ENCODE assay signal across 11 cellular contexts in genomic region chr14:76011959-76012802, GRCh38. TPM values are rescaled to one million over a fixed set of nuclear protein-coding genes. Genes with fewer than 3 reads are reported as not detected.
A peak's percentile ranks its signal among the peaks of the same experiment; 100 is the strongest.
DNase-seq lines count a peak whose midpoint lies in the region; ATAC-seq and TF ChIP-seq lines count a peak whose summit lies in the region.
"Had no signal": no experiment of that assay in that cellular context is flagged by ENCODE, and none has a peak within 500 bp of the region (broad histone marks: within the 10 kb centered on the region; RNA-seq: fewer than 3 reads in every experiment).

No MANE protein-coding gene starts in this region.

- BruUV-seq in mammary epithelial cell (replicated peaks; lab: Mats Ljungman, UMichigan), result no TSS peak

- H3K36me3 ChIP-seq in ovary, result no peaks in the 10 kb centered on the region
- peaks cover 0 to 11% of the 10 kb centered on the region in 2 donors for H3K36me3 ChIP-seq in vagina
- peaks cover 4% of the 10 kb centered on the region for H3K36me3 ChIP-seq in mammary epithelial cell (ENCODE audit: insufficient read depth, low read length)

- no peaks in the 10 kb centered on the region for H3K27me3 ChIP-seq in right cardiac atrium (ENCODE audit: control insufficient read depth, insufficient read depth)
- H3K27me3 ChIP-seq in ovary, result no peaks in the 10 kb centered on the region
- no peaks in the 10 kb centered on the region for H3K27me3 ChIP-seq in vagina
- no peaks in the 10 kb centered on the region for H3K27me3 ChIP-seq in mammary epithelial cell (ENCODE audit: insufficient read depth, low read length)

- ATAC-seq in Right ventricle myocardium inferior, result peak; percentile 67
- ATAC-seq in right cardiac atrium, result peak; percentile 80 to 82
- no peak for ATAC-seq in natural killer cell treated with Interleukin-12 subunit alpha and Interleukin-12 subunit beta and Interleukin-15 and Interleukin-18, amount 100 ng/mL, for 72 hours

- peak; percentile 88 for TF ChIP-seq EP300 in ovary (IDR thresholded peaks at IDR 0.05)

- no peaks in the 10 kb centered on the region for H3K79me2 ChIP-seq in mammary epithelial cell (ENCODE audit: insufficient read depth, low read length)

- intact Hi-C loops in Right ventricle myocardium inferior (cut with DNase I), result no loop called here
- intact Hi-C loops in cardiac septum (cut with DNase I), result no loop called here
- intact Hi-C loops in right cardiac atrium (cut with DNase I), result no loop called here
- intact Hi-C loops in ovary (cut with DNase I), result no loop called here
- intact Hi-C loops in vagina (cut with DNase I), result no loop called here
- intact Hi-C loops in mammary epithelial cell (cut with micrococcal nuclease), result no loop called here

- no peak for TF ChIP-seq CTCF in ovary (IDR thresholded peaks at IDR 0.05)
- TF ChIP-seq CTCF in vagina (IDR thresholded peaks at IDR 0.05), result no peak
- TF ChIP-seq CTCF in mammary epithelial cell (conservative IDR thresholded peaks at IDR 0.05 in 1 of 2, IDR thresholded peaks at IDR 0.05 in 1 of 2; ENCODE audit: extremely low read depth in 1 of 2, insufficient read depth in 1 of 2, low read depth in 1 of 2, low read length in 2 of 2), result no peak

- in situ Hi-C loops in mammary epithelial cell (cut with MboI; ENCODE audit: low sequenced_read_pairs in 2 of 2), result no loop called here

- H3K9me3 Mint-ChIP-seq in natural killer cell treated with Interleukin-12 subunit alpha and Interleukin-12 subunit beta and Interleukin-15 and Interleukin-18, amount 100 ng/mL, for 72 hours, result no peaks in the 10 kb centered on the region

- DNase-seq in Right ventricle myocardium inferior (ENCODE audit: missing footprints), result peak; percentile 41
- no peak for DNase-seq in cardiac septum (ENCODE audit: low spot score)
- DNase-seq in right cardiac atrium, result peak in 2 of 3 donors; percentile 44 to 69
- DNase-seq in ovary, result peak; percentile 41 to 61 (median 49)
- DNase-seq in vagina (ENCODE audit: extremely low spot score in 2 of 2), result no peak
- no peak for DNase-seq in activated naive CD4-positive, alpha-beta T cell treated with anti-CD3 and anti-CD28 coated beads, Interleukin-2, amount 50 U/mL, for 16 hours
- DNase-seq in mammary epithelial cell, result no peak
- no peak for DNase-seq in natural killer cell treated with Interleukin-12 subunit alpha and Interleukin-12 subunit beta and Interleukin-15 and Interleukin-18, amount 100 ng/mL, for 72 hours (ENCODE audit: low spot score)
- DNase-seq: activated effector memory CD4-positive, alpha-beta T cell treated with Interleukin-2 at 50 U/mL for 16 hours; midbrain had no signal

- TF ChIP-seq POLR2A in ovary (IDR thresholded peaks at IDR 0.05) (no peak), vagina (IDR thresholded peaks at IDR 0.05) (no peak)

- dilution Hi-C loops in mammary epithelial cell (cut with HindIII; ENCODE audit: low sequenced_read_pairs), result no loop called here

- H3K27me3 Mint-ChIP-seq in natural killer cell treated with Interleukin-12 subunit alpha and Interleukin-12 subunit beta and Interleukin-15 and Interleukin-18, amount 100 ng/mL, for 72 hours, result no peaks in the 10 kb centered on the region

- no peak overlapping the region for H3K4me2 ChIP-seq in mammary epithelial cell (ENCODE audit: insufficient read depth, low read depth, low read length)

- CTCF ChIA-PET in mammary epithelial cell (lab: Charles Lee; ENCODE audit: low non-redundant PET), result no interaction called here

- H3K9ac ChIP-seq in mammary epithelial cell (ENCODE audit: insufficient read depth, low read length), result no peak overlapping the region

- H3K4me1 ChIP-seq in right cardiac atrium (ENCODE audit: control insufficient read depth, insufficient read depth, low read length), result peaks cover 8% of the 10 kb centered on the region
- H3K4me1 ChIP-seq in ovary (ENCODE audit: insufficient read depth), result peaks cover 3% of the 10 kb centered on the region
- no peaks in the 10 kb centered on the region for H3K4me1 ChIP-seq in vagina
- no peaks in the 10 kb centered on the region for H3K4me1 ChIP-seq in mammary epithelial cell (ENCODE audit: insufficient read depth, low read length)

- H4K20me1 ChIP-seq in mammary epithelial cell (ENCODE audit: insufficient read depth, low read length), result no peaks in the 10 kb centered on the region

- WGBS in right cardiac atrium, result 49% methylated on average over 9 of the region's 9 CpGs
- 10 to 15% (median 13%) methylated on average over 9 of the region's 9 CpGs for WGBS in ovary, 3 donors
- WGBS in mammary epithelial cell (ENCODE audit: low coverage, missing lambda C conversion rate), result 96% methylated on average over 8 of the region's 9 CpGs

- H3K4me3 Mint-ChIP-seq in natural killer cell treated with Interleukin-12 subunit alpha and Interleukin-12 subunit beta and Interleukin-15 and Interleukin-18, amount 100 ng/mL, for 72 hours, result no peak overlapping the region

- no peaks in the 10 kb centered on the region for H3K4me1 Mint-ChIP-seq in natural killer cell treated with Interleukin-12 subunit alpha and Interleukin-12 subunit beta and Interleukin-15 and Interleukin-18, amount 100 ng/mL, for 72 hours (ENCODE audit: low read depth in 2 of 2)

- peaks cover 9% of the 10 kb centered on the region for H3K36me3 Mint-ChIP-seq in natural killer cell treated with Interleukin-12 subunit alpha and Interleukin-12 subunit beta and Interleukin-15 and Interleukin-18, amount 100 ng/mL, for 72 hours

- no peaks in the 10 kb centered on the region for H3K9me3 ChIP-seq in right cardiac atrium (ENCODE audit: control insufficient read depth, low read length)
- H3K9me3 ChIP-seq in ovary, result no peaks in the 10 kb centered on the region
- H3K9me3 ChIP-seq in vagina, result no peaks in the 10 kb centered on the region
- no peaks in the 10 kb centered on the region for H3K9me3 ChIP-seq in mammary epithelial cell (replicated peaks; ENCODE audit: insufficient read depth, low read length)

- H3K27ac ChIP-seq in right cardiac atrium (ENCODE audit: low read length), result peak overlapping the region; percentile 25
- peak overlapping the region in 1 of 2 donors; percentile 39 for H3K27ac ChIP-seq in ovary
- H3K27ac ChIP-seq in vagina, result peak overlapping the region; percentile 31
- no peak overlapping the region for H3K27ac ChIP-seq in mammary epithelial cell (ENCODE audit: insufficient read depth, low read depth, low read length)
- H3K27ac ChIP-seq: 22Rv1 had no signal

- H3K27ac Mint-ChIP-seq in natural killer cell treated with Interleukin-12 subunit alpha and Interleukin-12 subunit beta and Interleukin-15 and Interleukin-18, amount 100 ng/mL, for 72 hours, result no peak overlapping the region

- no peak overlapping the region for H3K4me3 ChIP-seq in right cardiac atrium (ENCODE audit: low read length)
- no peak overlapping the region for H3K4me3 ChIP-seq in ovary
- no peak overlapping the region for H3K4me3 ChIP-seq in vagina
- no peak overlapping the region for H3K4me3 ChIP-seq in mammary epithelial cell (replicated peaks in 1 of 3; ENCODE audit: insufficient read depth in 1 of 3, low read depth in 2 of 3, low read length in 3 of 3)

- no peak overlapping the region for H2AFZ ChIP-seq in mammary epithelial cell (ENCODE audit: low read depth, low read length)

RNA-seq across cellular contexts. Expression of gene IFT43, which starts 26.6 kb away (rescaled TPM):
- total RNA-seq in Right ventricle myocardium inferior, result 30.4 TPM
- total RNA-seq in cardiac septum, result 46.8 TPM
- total RNA-seq in right cardiac atrium, result 10 to 100 TPM; 46.1 to 76.2 (median 59.1) TPM
- 58.5 TPM for polyA plus RNA-seq in right cardiac atrium
- 10 to 100 TPM; 23.7 to 48.8 (median 30.2) TPM for total RNA-seq in ovary
- 10 to 100 TPM; 14.2 to 33.0 TPM for polyA plus RNA-seq in ovary
- 47.4 TPM for total RNA-seq in vagina
- 10 to 100 TPM; 27.3 to 33.1 TPM for total RNA-seq in mammary epithelial cell
- 32.1 TPM for polyA plus RNA-seq in mammary epithelial cell
- 29.5 TPM for polyA minus RNA-seq in mammary epithelial cell
- total RNA-seq in natural killer cell treated with Interleukin-12 subunit alpha and Interleukin-12 subunit beta and Interleukin-15 and Interleukin-18, amount 100 ng/mL, for 72 hours, result 10 to 100 TPM in 1 of 2 donors, 1 to 10 TPM in 1; 7.9 to 11.5 TPM

RNA-seq across cellular contexts. Expression of gene TGFB3, which starts 30.4 kb away (rescaled TPM):
- total RNA-seq in Right ventricle myocardium inferior, result 29.5 TPM
- total RNA-seq in cardiac septum, result 57.5 TPM
- 10 to 100 TPM; 33.3 to 76.3 (median 38.7) TPM for total RNA-seq in right cardiac atrium
- 18.0 TPM for polyA plus RNA-seq in right cardiac atrium
- 10 to 100 TPM in 6 of 7 donors, 1 to 10 TPM in 1; 5.7 to 23.7 (median 16.4) TPM for total RNA-seq in ovary
- 10 to 100 TPM in 1 of 2 donors, 1 to 10 TPM in 1; 7.5 to 23.6 TPM for polyA plus RNA-seq in ovary
- total RNA-seq in vagina, result 19.2 TPM
- total RNA-seq in mammary epithelial cell, result 1 to 10 TPM; 2.0 to 2.5 TPM
- polyA plus RNA-seq in mammary epithelial cell, result 1.5 TPM
- 1.4 TPM for polyA minus RNA-seq in mammary epithelial cell
- total RNA-seq in natural killer cell treated with Interleukin-12 subunit alpha and Interleukin-12 subunit beta and Interleukin-15 and Interleukin-18, amount 100 ng/mL, for 72 hours, result 1 to 10 TPM; 1.4 to 3.8 TPM

Comparison
In these comparisons a context has a peak if more than half of its experiments do, and no peak if none do; other contexts are left out.
1. DNase-seq: peak in Right ventricle myocardium inferior (single experiment), right cardiac atrium (2 of 3) and ovary (5 of 5); none in cardiac septum (single experiment), vagina (0 of 2), activated naive CD4-positive, alpha-beta T cell treated with anti-CD3 and anti-CD28 coated beads, Interleukin-2, amount 50 U/mL, for 16 hours (single experiment), mammary epithelial cell (single experiment) and natural killer cell treated with Interleukin-12 subunit alpha and Interleukin-12 subunit beta and Interleukin-15 and Interleukin-18, amount 100 ng/mL, for 72 hours (single experiment).
2. ATAC-seq: peak in Right ventricle myocardium inferior (single experiment) and right cardiac atrium (2 of 2); none in natural killer cell treated with Interleukin-12 subunit alpha and Interleukin-12 subunit beta and Interleukin-15 and Interleukin-18, amount 100 ng/mL, for 72 hours (0 of 2).